30 cellular contexts compared by ENCODE assay signal in genomic region chr10:105243381-105243780, GRCh38.
"Had no signal": no experiment of that assay in that cellular context is flagged by ENCODE, and none has a peak within 500 bp of the region (broad histone marks: within the 10 kb centered on the region; RNA-seq: fewer than 3 reads in every experiment).

No MANE protein-coding gene starts in this region.

- H3K9me3 Mint-ChIP-seq: dendritic cell treated with granulocyte-macrophage colony-stimulating factor and Interleukin-4, amounts not matched to agents 40 ng/mL and 50 ng/mL, for 4 days had no signal

- H3K27ac Mint-ChIP-seq: dendritic cell treated with granulocyte-macrophage colony-stimulating factor and Interleukin-4, amounts not matched to agents 40 ng/mL and 50 ng/mL, for 4 days; endodermal cell; naive thymus-derived CD4-positive, alpha-beta T cell; nephron; stimulated activated memory B cell treated with anti-CD40 and anti-IgM and Interleukin-4, amounts not matched to agents 10 μg/mL and 1 μg/mL and 100 μg/mL, for 72 hours had no signal

- H3K9me3 ChIP-seq: colonic mucosa, esophagus squamous epithelium, gastroesophageal sphincter, heart left ventricle, left lung, ovary, psoas muscle, sigmoid colon, thoracic aorta, upper lobe of left lung had no signal

- H3K27me3 Mint-ChIP-seq: dendritic cell treated with granulocyte-macrophage colony-stimulating factor and Interleukin-4, amounts not matched to agents 40 ng/mL and 50 ng/mL, for 4 days; naive thymus-derived CD4-positive, alpha-beta T cell; stimulated activated memory B cell treated with anti-CD40 and anti-IgM and Interleukin-4, amounts not matched to agents 10 μg/mL and 1 μg/mL and 100 μg/mL, for 72 hours had no signal

- H3K4me1 ChIP-seq: colonic mucosa, esophagus squamous epithelium, foreskin keratinocyte, gastroesophageal sphincter, heart left ventricle, left lung, psoas muscle, spleen, tibial nerve, upper lobe of left lung had no signal

- H3K36me3 ChIP-seq: colonic mucosa, esophagus squamous epithelium, gastroesophageal sphincter, heart left ventricle, left lung, ovary, sigmoid colon, spleen, thoracic aorta, tibial nerve, upper lobe of left lung had no signal

- H2AFZ ChIP-seq: hepatocyte had no signal

- DNase-seq: colonic mucosa; effector CD8-positive, alpha-beta T cell; endodermal cell; esophagus squamous epithelium; heart left ventricle; kidney; left cardiac atrium; left lung; mesendoderm; midbrain; naive thymus-derived CD4-positive, alpha-beta T cell; nucleus accumbens; ovary; posterior cingulate gyrus; psoas muscle; right cardiac atrium; sigmoid colon; spleen; stimulated activated CD4-positive, alpha-beta T cell treated with anti-CD3 and anti-CD28 coated beads, Interleukin-4, amount 100 ng/mL, for 4 hours; stimulated activated naive CD8-positive, alpha-beta T cell treated with anti-CD3 and anti-CD28 coated beads, Interleukin-15, Interleukin-2, amounts not matched to agents 100 U/mL and 50 U/mL, for 24 hours; substantia nigra; upper lobe of left lung had no signal

- H3K4me2 ChIP-seq: hepatocyte had no signal

- H3K27me3 ChIP-seq: colonic mucosa, esophagus squamous epithelium, foreskin keratinocyte, gastroesophageal sphincter, heart left ventricle, left lung, ovary, sigmoid colon, spleen, tibial nerve, upper lobe of left lung had no signal

- H3K4me3 Mint-ChIP-seq: dendritic cell treated with granulocyte-macrophage colony-stimulating factor and Interleukin-4, amounts not matched to agents 40 ng/mL and 50 ng/mL, for 4 days; endodermal cell; naive thymus-derived CD4-positive, alpha-beta T cell; nephron; stimulated activated memory B cell treated with anti-CD40 and anti-IgM and Interleukin-4, amounts not matched to agents 10 μg/mL and 1 μg/mL and 100 μg/mL, for 72 hours had no signal

- H3K4me3 ChIP-seq: colonic mucosa, esophagus squamous epithelium, gastroesophageal sphincter, heart left ventricle, hepatocyte, left lung, ovary, psoas muscle, sigmoid colon, spleen, thoracic aorta, tibial nerve, upper lobe of left lung had no signal

- H3K36me3 Mint-ChIP-seq: stimulated activated memory B cell treated with anti-CD40 and anti-IgM and Interleukin-4, amounts not matched to agents 10 μg/mL and 1 μg/mL and 100 μg/mL, for 72 hours had no signal

- H3K79me2 ChIP-seq: hepatocyte had no signal

- H3K4me1 Mint-ChIP-seq: endodermal cell; naive thymus-derived CD4-positive, alpha-beta T cell; stimulated activated memory B cell treated with anti-CD40 and anti-IgM and Interleukin-4, amounts not matched to agents 10 μg/mL and 1 μg/mL and 100 μg/mL, for 72 hours had no signal

- H3K27ac ChIP-seq: colonic mucosa, esophagus squamous epithelium, foreskin keratinocyte, gastroesophageal sphincter, heart left ventricle, hepatocyte, left lung, ovary, psoas muscle, sigmoid colon, spleen, thoracic aorta, tibial nerve, upper lobe of left lung had no signal
